Comparison of ENCODE assay signal across 1 cellular context in the genomic region with DNA sequence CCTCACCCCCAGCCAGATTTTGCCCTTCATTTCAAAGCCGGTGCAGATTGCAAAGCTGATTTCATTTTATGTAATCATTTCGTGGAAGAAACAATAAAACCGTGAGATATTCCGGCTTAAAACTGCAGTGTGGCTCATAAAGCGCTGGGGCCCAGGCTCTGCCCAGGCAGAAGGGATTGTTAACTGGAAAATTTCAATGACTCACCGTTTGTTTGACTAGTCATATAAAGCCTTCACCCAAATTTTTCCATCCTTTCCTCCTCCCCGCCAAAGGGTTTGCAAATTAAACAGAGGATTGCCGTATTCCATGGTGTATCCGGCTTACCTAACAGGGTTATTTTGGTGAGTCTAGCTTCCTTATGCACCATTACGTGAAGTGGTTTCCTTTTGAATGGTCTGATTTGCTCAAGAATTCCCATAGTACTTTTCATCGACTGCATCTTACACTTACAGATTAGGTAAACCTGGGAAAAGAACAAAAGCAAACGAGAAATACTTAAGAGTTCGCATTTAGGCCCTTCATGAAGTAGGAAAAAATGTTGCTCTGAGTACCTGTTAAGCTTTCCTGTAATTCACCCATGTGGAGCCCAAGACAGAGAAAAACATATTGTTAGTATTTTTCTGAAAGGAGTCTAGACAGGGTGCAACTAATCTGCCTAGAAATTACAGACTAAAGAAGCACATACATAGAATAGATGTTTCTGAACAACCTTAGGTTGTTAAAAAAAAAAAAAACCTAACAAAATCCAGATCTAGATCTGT.
TF ChIP-seq lines count a peak whose summit lies in the region.

No MANE protein-coding gene starts in this region.

TF ChIP-seq in HepG2, 621 proteins besides CTCF, POLR2A, EP300 and RAD21 (continued from another document and continues in another):
- TF ChIP-seq, protein P1, sequence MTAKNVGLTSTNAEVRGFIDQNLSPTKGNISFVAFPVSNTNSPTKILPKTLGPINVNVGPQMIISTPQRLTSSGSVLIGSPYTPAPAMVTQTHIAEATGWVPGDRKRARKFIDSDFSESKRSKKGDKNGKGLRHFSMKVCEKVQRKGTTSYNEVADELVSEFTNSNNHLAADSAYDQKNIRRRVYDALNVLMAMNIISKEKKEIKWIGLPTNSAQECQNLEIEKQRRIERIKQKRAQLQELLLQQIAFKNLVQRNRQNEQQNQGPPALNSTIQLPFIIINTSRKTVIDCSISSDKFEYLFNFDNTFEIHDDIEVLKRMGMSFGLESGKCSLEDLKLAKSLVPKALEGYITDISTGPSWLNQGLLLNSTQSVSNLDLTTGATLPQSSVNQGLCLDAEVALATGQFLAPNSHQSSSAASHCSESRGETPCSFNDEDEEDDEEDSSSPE (CRISPR knock-in tag; IDR thresholded peaks at IDR 0.05), result peak; percentile 38; the same call in 1 of the 2 replicates
- TF ChIP-seq SMARCC2 (IDR thresholded peaks at IDR 0.05), result peak; percentile 53; the same call in 1 of the 2 replicates
- TF ChIP-seq, protein P2, sequence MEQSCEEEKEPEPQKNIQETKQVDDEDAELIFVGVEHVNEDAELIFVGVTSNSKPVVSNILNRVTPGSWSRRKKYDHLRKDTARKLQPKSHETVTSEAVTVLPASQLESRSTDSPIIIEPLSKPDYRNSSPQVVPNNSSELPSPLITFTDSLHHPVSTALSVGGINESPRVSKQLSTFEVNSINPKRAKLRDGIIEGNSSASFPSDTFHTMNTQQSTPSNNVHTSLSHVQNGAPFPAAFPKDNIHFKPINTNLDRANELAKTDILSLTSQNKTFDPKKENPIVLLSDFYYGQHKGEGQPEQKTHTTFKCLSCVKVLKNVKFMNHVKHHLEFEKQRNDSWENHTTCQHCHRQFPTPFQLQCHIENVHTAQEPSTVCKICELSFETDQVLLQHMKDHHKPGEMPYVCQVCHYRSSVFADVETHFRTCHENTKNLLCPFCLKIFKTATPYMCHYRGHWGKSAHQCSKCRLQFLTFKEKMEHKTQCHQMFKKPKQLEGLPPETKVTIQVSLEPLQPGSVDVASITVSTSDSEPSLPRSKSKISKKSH (CRISPR knock-in tag; IDR thresholded peaks at IDR 0.05; ENCODE audit: borderline replicate concordance), result no peak
- peak; percentile 59 for TF ChIP-seq CREB1 (IDR thresholded peaks at IDR 0.05)
- peak; percentile 59 for TF ChIP-seq CREB1 (CRISPR knock-in tag; IDR thresholded peaks at IDR 0.05)
- TF ChIP-seq ZNF569 (CRISPR knock-in tag; IDR thresholded peaks at IDR 0.05; ENCODE audit: borderline replicate concordance), result no peak
- no peak for TF ChIP-seq SNAI1 (CRISPR knock-in tag; IDR thresholded peaks at IDR 0.05; ENCODE audit: borderline replicate concordance)
- TF ChIP-seq CEBPG (CRISPR knock-in tag; IDR thresholded peaks at IDR 0.05), result peak; percentile 68
- TF ChIP-seq THYN1 (CRISPR knock-in tag; IDR thresholded peaks at IDR 0.05; ENCODE audit: borderline replicate concordance, low read depth), result no peak; the same call in 1 of the 2 replicates
- no peak for TF ChIP-seq MTA1 (CRISPR knock-in tag; IDR thresholded peaks at IDR 0.05; ENCODE audit: borderline replicate concordance)
- TF ChIP-seq ZNF337 (CRISPR knock-in tag; IDR thresholded peaks at IDR 0.05; ENCODE audit: borderline replicate concordance, low read depth), result no peak; the same call in none of the 2 replicates
- TF ChIP-seq ZNF598 (CRISPR knock-in tag; IDR thresholded peaks at IDR 0.05; ENCODE audit: borderline replicate concordance), result no peak; the same call in 1 of the 2 replicates
- TF ChIP-seq ZNF180 (CRISPR knock-in tag; IDR thresholded peaks at IDR 0.05; ENCODE audit: borderline replicate concordance, low read depth), result no peak
- TF ChIP-seq ZNF556 (CRISPR knock-in tag; IDR thresholded peaks at IDR 0.05; ENCODE audit: borderline replicate concordance), result no peak
- TF ChIP-seq JUND (CRISPR knock-in tag; IDR thresholded peaks at IDR 0.05), result peak; percentile 69
- no peak for TF ChIP-seq GPBP1L1 (CRISPR knock-in tag; IDR thresholded peaks at IDR 0.05)
- 0 out of 2 replicates have a peak, but pooled peaks have one; percentile 24 for TF ChIP-seq TCF7 (IDR thresholded peaks at IDR 0.05; ENCODE audit: low read depth)
- no peak for TF ChIP-seq ZNF382 (CRISPR knock-in tag; IDR thresholded peaks at IDR 0.05; ENCODE audit: borderline replicate concordance)
- no peak for TF ChIP-seq ZFP62 (CRISPR knock-in tag; IDR thresholded peaks at IDR 0.05)
- TF ChIP-seq CCDC6 (CRISPR knock-in tag; IDR thresholded peaks at IDR 0.05), result peak; percentile 70
- no peak for TF ChIP-seq HDAC6 (IDR thresholded peaks at IDR 0.05; ENCODE audit: low read depth, low read length)
- TF ChIP-seq NFYB (CRISPR knock-in tag; IDR thresholded peaks at IDR 0.05), result no peak
- TF ChIP-seq PRPF4 (IDR thresholded peaks at IDR 0.05; ENCODE audit: low read depth, low read length, poor library complexity, severe bottlenecking), result no peak
- TF ChIP-seq ZNF235 (CRISPR knock-in tag; IDR thresholded peaks at IDR 0.05; ENCODE audit: borderline replicate concordance), result no peak
- TF ChIP-seq MAFK (conservative IDR thresholded peaks at IDR 0.05 in 1 of 2, IDR thresholded peaks at IDR 0.05 in 1 of 2; ENCODE audit: low read length in 2 of 2), result peak; percentile 30 to 49; a peak in 2 of 4 replicates
- TF ChIP-seq, protein P3, sequence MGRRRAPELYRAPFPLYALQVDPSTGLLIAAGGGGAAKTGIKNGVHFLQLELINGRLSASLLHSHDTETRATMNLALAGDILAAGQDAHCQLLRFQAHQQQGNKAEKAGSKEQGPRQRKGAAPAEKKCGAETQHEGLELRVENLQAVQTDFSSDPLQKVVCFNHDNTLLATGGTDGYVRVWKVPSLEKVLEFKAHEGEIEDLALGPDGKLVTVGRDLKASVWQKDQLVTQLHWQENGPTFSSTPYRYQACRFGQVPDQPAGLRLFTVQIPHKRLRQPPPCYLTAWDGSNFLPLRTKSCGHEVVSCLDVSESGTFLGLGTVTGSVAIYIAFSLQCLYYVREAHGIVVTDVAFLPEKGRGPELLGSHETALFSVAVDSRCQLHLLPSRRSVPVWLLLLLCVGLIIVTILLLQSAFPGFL (CRISPR knock-in tag; IDR thresholded peaks at IDR 0.05), result no peak
- TF ChIP-seq TRIM22 (IDR thresholded peaks at IDR 0.05), result no peak
- TF ChIP-seq MBNL3 (CRISPR knock-in tag; conservative IDR thresholded peaks at IDR 0.05), result no peak
- peak; percentile 10; the same call in 1 of the 2 replicates for TF ChIP-seq ZNF234 (CRISPR knock-in tag; conservative IDR thresholded peaks at IDR 0.05)
- TF ChIP-seq, protein P4, sequence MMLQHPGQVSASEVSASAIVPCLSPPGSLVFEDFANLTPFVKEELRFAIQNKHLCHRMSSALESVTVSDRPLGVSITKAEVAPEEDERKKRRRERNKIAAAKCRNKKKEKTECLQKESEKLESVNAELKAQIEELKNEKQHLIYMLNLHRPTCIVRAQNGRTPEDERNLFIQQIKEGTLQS (CRISPR knock-in tag; IDR thresholded peaks at IDR 0.05), result peak; percentile 96
- TF ChIP-seq SCMH1 (CRISPR knock-in tag; IDR thresholded peaks at IDR 0.05; ENCODE audit: borderline replicate concordance), result no peak
- TF ChIP-seq SRSF9 (IDR thresholded peaks at IDR 0.05; ENCODE audit: borderline replicate concordance, insufficient read depth, low read depth, low read length, poor library complexity, severe bottlenecking), result no peak
- 0 out of 2 replicates have a peak, but pooled peaks have one; percentile 41 for TF ChIP-seq CENPBD1 (CRISPR knock-in tag; IDR thresholded peaks at IDR 0.05; ENCODE audit: borderline replicate concordance, low read depth)
- TF ChIP-seq, protein P5, sequence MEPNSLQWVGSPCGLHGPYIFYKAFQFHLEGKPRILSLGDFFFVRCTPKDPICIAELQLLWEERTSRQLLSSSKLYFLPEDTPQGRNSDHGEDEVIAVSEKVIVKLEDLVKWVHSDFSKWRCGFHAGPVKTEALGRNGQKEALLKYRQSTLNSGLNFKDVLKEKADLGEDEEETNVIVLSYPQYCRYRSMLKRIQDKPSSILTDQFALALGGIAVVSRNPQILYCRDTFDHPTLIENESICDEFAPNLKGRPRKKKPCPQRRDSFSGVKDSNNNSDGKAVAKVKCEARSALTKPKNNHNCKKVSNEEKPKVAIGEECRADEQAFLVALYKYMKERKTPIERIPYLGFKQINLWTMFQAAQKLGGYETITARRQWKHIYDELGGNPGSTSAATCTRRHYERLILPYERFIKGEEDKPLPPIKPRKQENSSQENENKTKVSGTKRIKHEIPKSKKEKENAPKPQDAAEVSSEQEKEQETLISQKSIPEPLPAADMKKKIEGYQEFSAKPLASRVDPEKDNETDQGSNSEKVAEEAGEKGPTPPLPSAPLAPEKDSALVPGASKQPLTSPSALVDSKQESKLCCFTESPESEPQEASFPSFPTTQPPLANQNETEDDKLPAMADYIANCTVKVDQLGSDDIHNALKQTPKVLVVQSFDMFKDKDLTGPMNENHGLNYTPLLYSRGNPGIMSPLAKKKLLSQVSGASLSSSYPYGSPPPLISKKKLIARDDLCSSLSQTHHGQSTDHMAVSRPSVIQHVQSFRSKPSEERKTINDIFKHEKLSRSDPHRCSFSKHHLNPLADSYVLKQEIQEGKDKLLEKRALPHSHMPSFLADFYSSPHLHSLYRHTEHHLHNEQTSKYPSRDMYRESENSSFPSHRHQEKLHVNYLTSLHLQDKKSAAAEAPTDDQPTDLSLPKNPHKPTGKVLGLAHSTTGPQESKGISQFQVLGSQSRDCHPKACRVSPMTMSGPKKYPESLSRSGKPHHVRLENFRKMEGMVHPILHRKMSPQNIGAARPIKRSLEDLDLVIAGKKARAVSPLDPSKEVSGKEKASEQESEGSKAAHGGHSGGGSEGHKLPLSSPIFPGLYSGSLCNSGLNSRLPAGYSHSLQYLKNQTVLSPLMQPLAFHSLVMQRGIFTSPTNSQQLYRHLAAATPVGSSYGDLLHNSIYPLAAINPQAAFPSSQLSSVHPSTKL (CRISPR knock-in tag; IDR thresholded peaks at IDR 0.05), result peak; percentile 64; the same call in 1 of the 2 replicates
- TF ChIP-seq HMG20A (CRISPR knock-in tag; IDR thresholded peaks at IDR 0.05; ENCODE audit: borderline replicate concordance), result peak; percentile 67; the same call in 1 of the 2 replicates
- no peak for TF ChIP-seq ZNF547 (CRISPR knock-in tag; IDR thresholded peaks at IDR 0.05)
- TF ChIP-seq NFE2L2 (IDR thresholded peaks at IDR 0.05; ENCODE audit: low read length), result peak; percentile 49; the same call in 1 of the 2 replicates
- TF ChIP-seq ZBTB49 (CRISPR knock-in tag; IDR thresholded peaks at IDR 0.05; ENCODE audit: borderline replicate concordance), result no peak
- TF ChIP-seq ZBTB2 (CRISPR knock-in tag; IDR thresholded peaks at IDR 0.05; ENCODE audit: low read depth), result no peak
- no peak for TF ChIP-seq ZNF101 (CRISPR knock-in tag; IDR thresholded peaks at IDR 0.05; ENCODE audit: borderline replicate concordance, low read depth)
- TF ChIP-seq ZNF335 (CRISPR knock-in tag; IDR thresholded peaks at IDR 0.05), result no peak
- TF ChIP-seq ZNF780A (CRISPR knock-in tag; IDR thresholded peaks at IDR 0.05), result no peak
